ENCODE assay signal across 1 cellular context in the genomic region with DNA sequence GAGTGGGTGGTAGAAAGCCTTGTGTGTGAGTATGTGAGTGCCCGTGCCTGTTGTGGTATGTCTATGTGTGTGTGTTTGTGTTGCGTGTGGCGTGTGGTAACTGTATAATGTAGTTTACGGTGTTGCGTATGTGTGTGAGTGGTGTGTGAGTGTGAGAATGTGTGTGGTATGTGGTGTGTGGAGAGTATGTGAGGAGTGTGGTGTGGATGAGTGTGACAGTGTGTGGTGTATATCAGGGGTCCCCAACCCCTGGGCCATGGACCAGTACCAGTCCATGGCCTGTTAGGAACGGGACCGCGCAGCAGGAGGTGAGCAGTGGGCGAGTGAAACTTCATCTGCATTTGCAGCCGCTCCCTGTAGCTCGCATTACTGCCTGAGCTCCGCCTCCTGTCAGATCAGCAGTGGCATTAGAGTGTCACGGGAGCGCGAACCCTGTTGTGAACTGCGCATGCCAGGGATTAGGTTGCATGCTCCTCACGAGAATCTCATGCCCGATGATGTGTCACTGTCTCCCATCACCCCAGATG.
TF ChIP-seq lines count a peak whose summit lies in the region.

No MANE protein-coding gene starts in this region.

TF ChIP-seq in IMR-90, 13 proteins besides CTCF, POLR2A, EP300 and RAD21:
- TF ChIP-seq BHLHE40 (IDR thresholded peaks at IDR 0.05; ENCODE audit: low read depth, low read length) (peak; percentile 89), MAZ (IDR thresholded peaks at IDR 0.05; ENCODE audit: borderline replicate concordance, low read depth, low read length) (no peak)
